In the genomic region with DNA sequence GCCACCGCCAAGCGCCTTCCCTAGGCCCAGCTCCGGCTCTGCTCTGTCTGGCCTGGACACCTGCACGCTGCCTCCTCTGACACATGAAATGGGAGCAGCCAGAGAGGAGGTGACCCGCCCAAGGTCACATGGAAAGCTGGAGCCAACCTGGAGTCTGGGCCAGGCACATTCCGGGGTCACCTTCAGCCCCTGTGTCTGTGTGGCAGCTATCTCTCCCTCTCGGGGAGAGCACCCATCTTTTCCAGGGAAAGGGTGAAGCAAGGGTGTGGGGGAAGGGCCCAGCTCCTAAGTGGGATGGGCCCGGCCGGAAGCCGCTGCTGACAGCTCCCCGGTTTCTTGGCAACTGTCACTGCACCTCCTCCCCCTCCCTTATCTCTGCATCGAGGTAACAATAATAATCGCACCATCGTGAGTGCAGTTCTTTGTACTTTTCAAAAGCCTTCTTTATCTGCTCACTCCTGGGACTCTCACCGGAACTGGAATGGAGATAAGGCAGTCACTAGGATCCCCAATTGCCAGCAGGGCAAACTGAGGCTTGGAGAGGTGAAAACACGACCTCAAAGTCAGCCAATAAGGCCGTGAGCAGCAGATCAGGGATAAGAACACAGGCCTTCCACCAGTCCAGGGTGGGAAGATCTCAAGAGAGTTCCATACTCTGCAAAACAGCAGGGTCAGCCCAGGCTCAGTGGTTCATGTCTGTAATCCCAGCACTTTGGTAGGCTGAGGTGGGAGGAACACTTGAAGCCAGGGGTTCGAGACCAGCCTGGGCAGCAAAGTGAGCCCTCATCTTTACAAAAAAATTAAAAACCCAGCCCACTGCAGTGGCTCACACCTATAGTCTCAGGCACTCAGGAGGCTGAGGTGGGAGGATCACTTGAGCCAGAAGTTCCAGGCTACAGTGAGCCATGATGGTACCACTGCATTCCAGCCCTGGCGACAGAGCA, we compare ENCODE assay signal across 15 cellular contexts. TPM values are rescaled to one million over a fixed set of nuclear protein-coding genes. Genes with fewer than 3 reads are reported as not detected.
A peak's percentile ranks its signal among the peaks of the same experiment; 100 is the strongest.
DNase-seq lines count a peak whose midpoint lies in the region; ATAC-seq and TF ChIP-seq lines count a peak whose summit lies in the region.
"Had no signal": no experiment of that assay in that cellular context is flagged by ENCODE, and none has a peak within 500 bp of the region (broad histone marks: within the 10 kb centered on the region; RNA-seq: fewer than 3 reads in every experiment).

No MANE protein-coding gene starts in this region.

- DNase-seq in SK-N-SH, result peak; percentile 66
- DNase-seq in NT2/D1 (ENCODE audit: low read depth, low spot score), result no peak
- DNase-seq in head of caudate nucleus, result peak in 36 of 42 donors; percentile 41 to 90 (median 70)
- DNase-seq in transverse colon, result peak; percentile 68
- DNase-seq in GM13977 (ENCODE audit: low spot score), result no peak
- DNase-seq in stimulated activated CD4-positive, alpha-beta T cell treated with anti-CD3 and anti-CD28 coated beads, Interleukin-12 subunit alpha, Interleukin-12 subunit beta, amount 100 ng/mL, for 4 hours, result no peak
- DNase-seq: activated gamma-delta T cell; central memory CD4-positive, alpha-beta T cell; HFFc6; Kasumi-1; NCI-H82; SW 1271 had no signal

- H2AFZ ChIP-seq in SK-N-SH (ENCODE audit: low read depth), result no peak overlapping the region

- POLR2A ChIA-PET in SK-N-SH (lab: Yijun Ruan, JAX), result no interaction called here

- intact Hi-C loops in head of caudate nucleus (cut with DNase I), result no loop called here
- intact Hi-C loops in transverse colon (cut with DNase I; ENCODE audit: low total_unique reads), result no loop called here

- H4K20me1 ChIP-seq in SK-N-SH (ENCODE audit: insufficient read depth), result no peaks in the 10 kb centered on the region

- TF ChIP-seq EP300 in SK-N-SH (IDR thresholded peaks at IDR 0.05; ENCODE audit: borderline replicate concordance in 1 of 2, low read depth in 1 of 2, low read length in 1 of 2), result no peak
- no peak for TF ChIP-seq EP300 in transverse colon (IDR thresholded peaks at IDR 0.05; ENCODE audit: low read depth)

- H3K79me2 ChIP-seq in SK-N-SH (ENCODE audit: insufficient read depth), result no peaks in the 10 kb centered on the region

- TF ChIP-seq CTCF in SK-N-SH (IDR thresholded peaks at IDR 0.05) (no peak), transverse colon (IDR thresholded peaks at IDR 0.05) (no peak), GM13977 (IDR thresholded peaks at IDR 0.05; ENCODE audit: extremely low read depth, insufficient read depth, missing control alignments) (no peak)

- TF ChIP-seq RAD21 in SK-N-SH (IDR thresholded peaks at IDR 0.05; ENCODE audit: low read length), result no peak

- ATAC-seq in SK-N-SH treated with all-trans-retinoic acid at 6 μM for 48 hours, result no peak
- no peak for ATAC-seq in HG02642 (IDR thresholded peaks at IDR 0.05; ENCODE audit: poor library complexity, unreplicated experiment)

- no peak for TF ChIP-seq POLR2A in transverse colon (IDR thresholded peaks at IDR 0.05)

- H3K27me3 ChIP-seq in SK-N-SH (ENCODE audit: insufficient read depth) (peaks cover 12% of the 10 kb centered on the region; the same call in 1 of the 2 replicates), NT2/D1 (ENCODE audit: insufficient read depth, insufficient read length) (no peaks in the 10 kb centered on the region), transverse colon (peaks cover 6% of the 10 kb centered on the region)

- H3K36me3 ChIP-seq in SK-N-SH (replicated peaks in 1 of 2; ENCODE audit: control insufficient read depth in 1 of 2, insufficient read depth in 2 of 2, low read length in 1 of 2), result no peaks in the 10 kb centered on the region
- no peaks in the 10 kb centered on the region for H3K36me3 ChIP-seq in NT2/D1 (ENCODE audit: insufficient read depth, insufficient read length, low read length)
- no peaks in the 10 kb centered on the region for H3K36me3 ChIP-seq in transverse colon
- H3K36me3 ChIP-seq: thoracic aorta had no signal

- H3K9me3 ChIP-seq in SK-N-SH (no peaks in the 10 kb centered on the region), NT2/D1 (ENCODE audit: insufficient read depth, low read length) (no peaks in the 10 kb centered on the region), transverse colon (no peaks in the 10 kb centered on the region)
- H3K9me3 ChIP-seq: thoracic aorta had no signal

- H3K9me2 ChIP-seq in SK-N-SH, result no peaks in the 10 kb centered on the region

- no peak overlapping the region for H3K27ac ChIP-seq in SK-N-SH (ENCODE audit: low read depth in 2 of 2, low read length in 1 of 2)
- peak overlapping the region; percentile 41 to 69 (median 68) for H3K27ac ChIP-seq in transverse colon
- H3K27ac ChIP-seq: thoracic aorta had no signal

- no peaks in the 10 kb centered on the region for H3F3A ChIP-seq in SK-N-SH (replicated peaks; ENCODE audit: insufficient read depth)

- WGBS in SK-N-SH (ENCODE audit: low lambda C conversion rate), result 44% methylated on average over 16 of the region's 19 CpGs
- WGBS in transverse colon (ENCODE audit: low coverage in 1 of 2), 2 donors, result 42% methylated on average over 19 of the region's 19 CpGs; no CpG with 5 or more reads in 1 of the 2 donors

- in situ Hi-C loops in transverse colon (cut with MboI; ENCODE audit: low pct_ligation_motif_present in 1 of 4, low pct_unique_long_range_greater_than_20kb in 1 of 4, low sequenced_read_pairs in 3 of 4) (no loop called here), GM13977 (cut with MboI; ENCODE audit: low pct_unique_long_range_greater_than_20kb, low sequenced_read_pairs, unreplicated experiment) (no loop called here)

- no peak overlapping the region for H3K4me3 ChIP-seq in SK-N-SH (ENCODE audit: low read depth in 2 of 2, low read length in 1 of 2)
- no peak overlapping the region for H3K4me3 ChIP-seq in NT2/D1 (ENCODE audit: insufficient read length, low read depth)
- H3K4me3 ChIP-seq in transverse colon, result no peak overlapping the region
- H3K4me3 ChIP-seq: thoracic aorta had no signal

- H3K4me2 ChIP-seq in SK-N-SH, result no peak overlapping the region

- H3K9ac ChIP-seq in SK-N-SH, result no peak overlapping the region
- peak overlapping the region; percentile 32 for H3K9ac ChIP-seq in NT2/D1 (ENCODE audit: insufficient read length, low read depth)

- CTCF ChIA-PET in SK-N-SH (lab: Yijun Ruan, JAX), result interaction anchor here (0.9 to 1.3 kb wide), 4 partner anchors 8 to 264 kb away, joined by 3 to 7 read pairs (median 4); no protein-coding TSS in a partner anchor

- H3K4me1 ChIP-seq in SK-N-SH (ENCODE audit: control insufficient read depth in 1 of 2, insufficient read depth in 2 of 2, low read depth in 1 of 2, low read length in 1 of 2), result peaks cover 0 to 16% of the 10 kb centered on the region in 2 experiments; a peak in 2 of 4 replicates
- peaks cover 20% of the 10 kb centered on the region for H3K4me1 ChIP-seq in NT2/D1 (ENCODE audit: insufficient read depth, insufficient read length)
- H3K4me1 ChIP-seq in transverse colon, result peaks cover 0 to 13% (median 10%) of the 10 kb centered on the region in 4 donors

TF ChIP-seq in SK-N-SH, 30 proteins besides CTCF, POLR2A, EP300 and RAD21 (continues in another document):
- no peak for TF ChIP-seq TCF12 (IDR thresholded peaks at IDR 0.05)
- TF ChIP-seq GATA2 (CRISPR knock-in tag; IDR thresholded peaks at IDR 0.05), result peak; percentile 76
- no peak for TF ChIP-seq FOXM1 (IDR thresholded peaks at IDR 0.05; ENCODE audit: low read depth)
- TF ChIP-seq, protein P1, sequence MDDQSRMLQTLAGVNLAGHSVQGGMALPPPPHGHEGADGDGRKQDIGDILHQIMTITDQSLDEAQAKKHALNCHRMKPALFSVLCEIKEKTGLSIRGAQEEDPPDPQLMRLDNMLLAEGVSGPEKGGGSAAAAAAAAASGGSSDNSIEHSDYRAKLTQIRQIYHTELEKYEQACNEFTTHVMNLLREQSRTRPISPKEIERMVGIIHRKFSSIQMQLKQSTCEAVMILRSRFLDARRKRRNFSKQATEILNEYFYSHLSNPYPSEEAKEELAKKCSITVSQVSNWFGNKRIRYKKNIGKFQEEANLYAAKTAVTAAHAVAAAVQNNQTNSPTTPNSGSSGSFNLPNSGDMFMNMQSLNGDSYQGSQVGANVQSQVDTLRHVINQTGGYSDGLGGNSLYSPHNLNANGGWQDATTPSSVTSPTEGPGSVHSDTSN (IDR thresholded peaks at IDR 0.05), result no peak
- TF ChIP-seq, protein P2, sequence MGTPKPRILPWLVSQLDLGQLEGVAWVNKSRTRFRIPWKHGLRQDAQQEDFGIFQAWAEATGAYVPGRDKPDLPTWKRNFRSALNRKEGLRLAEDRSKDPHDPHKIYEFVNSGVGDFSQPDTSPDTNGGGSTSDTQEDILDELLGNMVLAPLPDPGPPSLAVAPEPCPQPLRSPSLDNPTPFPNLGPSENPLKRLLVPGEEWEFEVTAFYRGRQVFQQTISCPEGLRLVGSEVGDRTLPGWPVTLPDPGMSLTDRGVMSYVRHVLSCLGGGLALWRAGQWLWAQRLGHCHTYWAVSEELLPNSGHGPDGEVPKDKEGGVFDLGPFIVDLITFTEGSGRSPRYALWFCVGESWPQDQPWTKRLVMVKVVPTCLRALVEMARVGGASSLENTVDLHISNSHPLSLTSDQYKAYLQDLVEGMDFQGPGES (IDR thresholded peaks at IDR 0.05; ENCODE audit: low read depth, low read length), result no peak

TF ChIP-seq in SK-N-SH treated with all-trans-retinoic acid at 6 μM for 48 hours, 23 proteins besides CTCF, POLR2A, EP300 and RAD21 (continues in another document):
- no peak for TF ChIP-seq GLIS3 (CRISPR knock-in tag; IDR thresholded peaks at IDR 0.05)
- no peak for TF ChIP-seq OSR1 (CRISPR knock-in tag; IDR thresholded peaks at IDR 0.05)
- no peak for TF ChIP-seq ZFP3 (CRISPR knock-in tag; IDR thresholded peaks at IDR 0.05)
- TF ChIP-seq ZC3H10 (CRISPR knock-in tag; IDR thresholded peaks at IDR 0.05), result no peak
- TF ChIP-seq, protein P3, sequence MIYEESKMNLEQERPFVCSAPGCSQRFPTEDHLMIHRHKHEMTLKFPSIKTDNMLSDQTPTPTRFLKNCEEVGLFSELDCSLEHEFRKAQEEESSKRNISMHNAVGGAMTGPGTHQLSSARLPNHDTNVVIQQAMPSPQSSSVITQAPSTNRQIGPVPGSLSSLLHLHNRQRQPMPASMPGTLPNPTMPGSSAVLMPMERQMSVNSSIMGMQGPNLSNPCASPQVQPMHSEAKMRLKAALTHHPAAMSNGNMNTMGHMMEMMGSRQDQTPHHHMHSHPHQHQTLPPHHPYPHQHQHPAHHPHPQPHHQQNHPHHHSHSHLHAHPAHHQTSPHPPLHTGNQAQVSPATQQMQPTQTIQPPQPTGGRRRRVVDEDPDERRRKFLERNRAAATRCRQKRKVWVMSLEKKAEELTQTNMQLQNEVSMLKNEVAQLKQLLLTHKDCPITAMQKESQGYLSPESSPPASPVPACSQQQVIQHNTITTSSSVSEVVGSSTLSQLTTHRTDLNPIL (CRISPR knock-in tag; IDR thresholded peaks at IDR 0.05; ENCODE audit: low read depth), result no peak

RNA-seq across cellular contexts. Expression of gene RAP1GAP, which starts 36.9 kb away (rescaled TPM):
- polyA plus RNA-seq in SK-N-SH (2012; rRNA removed), result 0.78 and 0.99 TPM in 2 replicates
- 0.53 and 0.84 TPM in 2 replicates for polyA plus RNA-seq in SK-N-SH (2012; cell fraction: cytosol; rRNA removed)
- 0.89 and 1.3 TPM in 2 replicates for polyA plus RNA-seq in SK-N-SH (2012; cell fraction: nucleus; rRNA removed)
- 10 to 100 TPM; 14.1 to 37.4 (median 28.8) TPM for total RNA-seq in transverse colon

Comparison
In these comparisons a context has a peak if more than half of its experiments do, and no peak if none do; other contexts are left out.
1. DNase-seq: peak in SK-N-SH (single experiment), head of caudate nucleus (36 of 42) and transverse colon (single experiment); none in NT2/D1 (single experiment), GM13977 (single experiment) and stimulated activated CD4-positive, alpha-beta T cell treated with anti-CD3 and anti-CD28 coated beads, Interleukin-12 subunit alpha, Interleukin-12 subunit beta, amount 100 ng/mL, for 4 hours (single experiment).
2. H3K27ac ChIP-seq: peak in transverse colon (4 of 4); none in SK-N-SH (0 of 2).